In the genomic region with DNA sequence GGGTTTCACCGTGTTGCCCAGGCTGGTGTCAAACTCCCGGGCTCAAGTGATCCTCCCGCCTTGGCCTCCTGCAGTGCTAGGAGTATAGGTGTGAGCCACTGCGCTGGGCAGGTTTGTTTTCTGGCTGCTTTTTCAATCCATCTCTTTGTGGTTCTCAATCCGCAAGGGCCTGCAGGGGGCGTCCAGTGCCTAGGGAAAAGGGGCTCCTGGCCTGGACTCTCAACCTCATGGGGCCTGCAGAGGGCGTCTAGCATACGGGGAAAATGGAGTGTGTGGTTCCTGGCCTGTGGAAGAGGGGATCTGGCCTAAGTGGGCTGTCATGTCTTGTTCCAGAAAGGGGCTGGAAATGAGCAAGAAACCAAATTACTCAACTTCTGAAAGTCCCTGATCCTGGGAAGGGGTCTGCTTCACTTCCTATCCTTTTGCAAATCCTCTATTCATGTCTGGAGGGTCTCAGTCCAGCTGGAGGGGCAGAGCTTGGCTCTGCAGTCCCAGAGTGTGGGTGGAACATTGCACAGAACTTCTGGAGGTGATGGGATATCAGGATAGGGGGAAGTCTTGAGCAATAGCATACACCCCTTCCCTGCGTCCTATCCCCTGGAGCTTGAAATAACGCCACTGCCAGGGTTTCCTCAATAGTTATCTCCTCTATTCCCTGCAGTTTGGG, we compare ENCODE assay signal across 8 cellular contexts. TPM values are rescaled to one million over a fixed set of nuclear protein-coding genes. Genes with fewer than 3 reads are reported as not detected.
DNase-seq lines count a peak whose midpoint lies in the region; ATAC-seq, FAIRE-seq and TF ChIP-seq lines count a peak whose summit lies in the region.

No MANE protein-coding gene starts in this region.

- H3K27ac Mint-ChIP-seq in WTC11 = no peak overlapping the region
- no peak overlapping the region for H3K27ac Mint-ChIP-seq in stimulated activated naive B cell treated with anti-CD40 and anti-IgM and Interleukin-4, amounts not matched to agents 10 μg/mL and 1 μg/mL and 100 μg/mL, for 72 hours

- ATAC-seq in WTC11 (peak; percentile 99), GM18907 (IDR thresholded peaks at IDR 0.05; ENCODE audit: unreplicated experiment) (no peak)
- peak; percentile 73 to 80 for ATAC-seq in stimulated activated naive B cell treated with anti-CD40 and anti-IgM and Interleukin-4, amounts not matched to agents 10 μg/mL and 1 μg/mL and 100 μg/mL, for 72 hours (replicated peaks)

- peaks cover 5% of the 10 kb centered on the region for H3K4me1 Mint-ChIP-seq in WTC11
- H3K4me1 Mint-ChIP-seq in stimulated activated naive B cell treated with anti-CD40 and anti-IgM and Interleukin-4, amounts not matched to agents 10 μg/mL and 1 μg/mL and 100 μg/mL, for 72 hours = no peaks in the 10 kb centered on the region

- CTCF ChIA-PET in AG04449 (lab: Yijun Ruan, JAX) (interaction anchor here (0.6 to 5.0 kb wide), 7 partner anchors 9 to 41 kb away, joined by 3 to 70 read pairs (median 4); a partner anchor contains a TSS), WTC11 (lab: Charles Lee) (interaction anchor here (0.7 to 5.0 kb wide), 12 partner anchors 10 to 373 kb away, joined by 3 to 120 read pairs (median 4); a partner anchor contains a TSS)

- peaks cover 6% of the 10 kb centered on the region; the same call in 1 of the 2 replicates for H3K27me3 Mint-ChIP-seq in WTC11 (ENCODE audit: low read depth)
- peaks cover 0 to 4% of the 10 kb centered on the region in 2 donors for H3K27me3 Mint-ChIP-seq in stimulated activated naive B cell treated with anti-CD40 and anti-IgM and Interleukin-4, amounts not matched to agents 10 μg/mL and 1 μg/mL and 100 μg/mL, for 72 hours

- H3K4me3 ChIP-seq in AG04449 (ENCODE audit: low read depth, low read length) (no peak overlapping the region), coronary artery (no peak overlapping the region)

- peaks cover 5% of the 10 kb centered on the region; the same call in 1 of the 2 replicates for H3K9me3 Mint-ChIP-seq in WTC11
- H3K9me3 Mint-ChIP-seq in stimulated activated naive B cell treated with anti-CD40 and anti-IgM and Interleukin-4, amounts not matched to agents 10 μg/mL and 1 μg/mL and 100 μg/mL, for 72 hours = peaks cover 0 to 3% of the 10 kb centered on the region in 2 donors

- no peak overlapping the region for H3K4me3 Mint-ChIP-seq in WTC11
- no peak overlapping the region for H3K4me3 Mint-ChIP-seq in stimulated activated naive B cell treated with anti-CD40 and anti-IgM and Interleukin-4, amounts not matched to agents 10 μg/mL and 1 μg/mL and 100 μg/mL, for 72 hours

- DNase-seq in AG04449 (ENCODE audit: low read depth, low spot score) = no peak
- DNase-seq in GM12892 (ENCODE audit: insufficient read length) = no peak
- peak; percentile 77 for DNase-seq in NCI-H2107 (lab: John Stamatoyannopoulos, UW)
- peak; percentile 92 for DNase-seq in WTC11 (ENCODE audit: low spot score)
- DNase-seq in coronary artery (ENCODE audit: low spot score) = no peak
- peak; percentile 80 to 87 for DNase-seq in lung microvascular endothelial cell (ENCODE audit: low read depth in 2 of 2)
- peak; percentile 26 for DNase-seq in stimulated activated naive B cell treated with anti-CD40 and anti-IgM and Interleukin-4, amounts not matched to agents 10 μg/mL and 1 μg/mL and 100 μg/mL, for 72 hours

- peak overlapping the region in 1 of 2 donors; percentile 56 for H3K27ac ChIP-seq in coronary artery

- peak; percentile 87 for TF ChIP-seq CTCF in AG04449 (IDR thresholded peaks at IDR 0.05; ENCODE audit: insufficient read depth, low read length, missing control alignments)
- TF ChIP-seq CTCF in WTC11 (IDR thresholded peaks at IDR 0.05) = peak; percentile 52
- TF ChIP-seq CTCF in coronary artery (IDR thresholded peaks at IDR 0.05) = peak; percentile 23

- no peak for TF ChIP-seq POLR2A in GM12892 (IDR thresholded peaks at IDR 0.05; ENCODE audit: low read depth, low read length)

- H3K36me3 Mint-ChIP-seq in WTC11 = peaks cover 4% of the 10 kb centered on the region
- peaks cover 0 to 7% of the 10 kb centered on the region in 2 donors for H3K36me3 Mint-ChIP-seq in stimulated activated naive B cell treated with anti-CD40 and anti-IgM and Interleukin-4, amounts not matched to agents 10 μg/mL and 1 μg/mL and 100 μg/mL, for 72 hours

- peak; percentile 38 for FAIRE-seq in GM12892 (lab: Jason Lieb, UNC)

- POLR2A ChIA-PET in AG04449 (lab: Yijun Ruan, JAX) (no interaction called here), WTC11 (lab: Charles Lee) (interaction anchor here (1.0 to 1.5 kb wide), 3 partner anchors 10 to 97 kb away, joined by 3 read pairs; no protein-coding TSS in a partner anchor)

TF ChIP-seq in WTC11, 78 proteins besides CTCF, POLR2A, EP300 and RAD21 (continues in another document):
- TF ChIP-seq, protein P1, sequence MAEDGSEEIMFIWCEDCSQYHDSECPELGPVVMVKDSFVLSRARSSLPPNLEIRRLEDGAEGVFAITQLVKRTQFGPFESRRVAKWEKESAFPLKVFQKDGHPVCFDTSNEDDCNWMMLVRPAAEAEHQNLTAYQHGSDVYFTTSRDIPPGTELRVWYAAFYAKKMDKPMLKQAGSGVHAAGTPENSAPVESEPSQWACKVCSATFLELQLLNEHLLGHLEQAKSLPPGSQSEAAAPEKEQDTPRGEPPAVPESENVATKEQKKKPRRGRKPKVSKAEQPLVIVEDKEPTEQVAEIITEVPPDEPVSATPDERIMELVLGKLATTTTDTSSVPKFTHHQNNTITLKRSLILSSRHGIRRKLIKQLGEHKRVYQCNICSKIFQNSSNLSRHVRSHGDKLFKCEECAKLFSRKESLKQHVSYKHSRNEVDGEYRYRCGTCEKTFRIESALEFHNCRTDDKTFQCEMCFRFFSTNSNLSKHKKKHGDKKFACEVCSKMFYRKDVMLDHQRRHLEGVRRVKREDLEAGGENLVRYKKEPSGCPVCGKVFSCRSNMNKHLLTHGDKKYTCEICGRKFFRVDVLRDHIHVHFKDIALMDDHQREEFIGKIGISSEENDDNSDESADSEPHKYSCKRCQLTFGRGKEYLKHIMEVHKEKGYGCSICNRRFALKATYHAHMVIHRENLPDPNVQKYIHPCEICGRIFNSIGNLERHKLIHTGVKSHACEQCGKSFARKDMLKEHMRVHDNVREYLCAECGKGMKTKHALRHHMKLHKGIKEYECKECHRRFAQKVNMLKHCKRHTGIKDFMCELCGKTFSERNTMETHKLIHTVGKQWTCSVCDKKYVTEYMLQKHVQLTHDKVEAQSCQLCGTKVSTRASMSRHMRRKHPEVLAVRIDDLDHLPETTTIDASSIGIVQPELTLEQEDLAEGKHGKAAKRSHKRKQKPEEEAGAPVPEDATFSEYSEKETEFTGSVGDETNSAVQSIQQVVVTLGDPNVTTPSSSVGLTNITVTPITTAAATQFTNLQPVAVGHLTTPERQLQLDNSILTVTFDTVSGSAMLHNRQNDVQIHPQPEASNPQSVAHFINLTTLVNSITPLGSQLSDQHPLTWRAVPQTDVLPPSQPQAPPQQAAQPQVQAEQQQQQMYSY (CRISPR knock-in tag; IDR thresholded peaks at IDR 0.05) = no peak
- TF ChIP-seq, protein P2, sequence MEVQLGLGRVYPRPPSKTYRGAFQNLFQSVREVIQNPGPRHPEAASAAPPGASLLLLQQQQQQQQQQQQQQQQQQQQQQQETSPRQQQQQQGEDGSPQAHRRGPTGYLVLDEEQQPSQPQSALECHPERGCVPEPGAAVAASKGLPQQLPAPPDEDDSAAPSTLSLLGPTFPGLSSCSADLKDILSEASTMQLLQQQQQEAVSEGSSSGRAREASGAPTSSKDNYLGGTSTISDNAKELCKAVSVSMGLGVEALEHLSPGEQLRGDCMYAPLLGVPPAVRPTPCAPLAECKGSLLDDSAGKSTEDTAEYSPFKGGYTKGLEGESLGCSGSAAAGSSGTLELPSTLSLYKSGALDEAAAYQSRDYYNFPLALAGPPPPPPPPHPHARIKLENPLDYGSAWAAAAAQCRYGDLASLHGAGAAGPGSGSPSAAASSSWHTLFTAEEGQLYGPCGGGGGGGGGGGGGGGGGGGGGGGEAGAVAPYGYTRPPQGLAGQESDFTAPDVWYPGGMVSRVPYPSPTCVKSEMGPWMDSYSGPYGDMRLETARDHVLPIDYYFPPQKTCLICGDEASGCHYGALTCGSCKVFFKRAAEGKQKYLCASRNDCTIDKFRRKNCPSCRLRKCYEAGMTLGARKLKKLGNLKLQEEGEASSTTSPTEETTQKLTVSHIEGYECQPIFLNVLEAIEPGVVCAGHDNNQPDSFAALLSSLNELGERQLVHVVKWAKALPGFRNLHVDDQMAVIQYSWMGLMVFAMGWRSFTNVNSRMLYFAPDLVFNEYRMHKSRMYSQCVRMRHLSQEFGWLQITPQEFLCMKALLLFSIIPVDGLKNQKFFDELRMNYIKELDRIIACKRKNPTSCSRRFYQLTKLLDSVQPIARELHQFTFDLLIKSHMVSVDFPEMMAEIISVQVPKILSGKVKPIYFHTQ (CRISPR knock-in tag; IDR thresholded peaks at IDR 0.05) = no peak
- TF ChIP-seq GABPB1 (CRISPR knock-in tag; IDR thresholded peaks at IDR 0.05) (no peak), RORB (CRISPR knock-in tag; IDR thresholded peaks at IDR 0.05) (no peak), NFYB (CRISPR knock-in tag; conservative IDR thresholded peaks at IDR 0.05; ENCODE audit: low read depth) (no peak)
- TF ChIP-seq, protein P3, sequence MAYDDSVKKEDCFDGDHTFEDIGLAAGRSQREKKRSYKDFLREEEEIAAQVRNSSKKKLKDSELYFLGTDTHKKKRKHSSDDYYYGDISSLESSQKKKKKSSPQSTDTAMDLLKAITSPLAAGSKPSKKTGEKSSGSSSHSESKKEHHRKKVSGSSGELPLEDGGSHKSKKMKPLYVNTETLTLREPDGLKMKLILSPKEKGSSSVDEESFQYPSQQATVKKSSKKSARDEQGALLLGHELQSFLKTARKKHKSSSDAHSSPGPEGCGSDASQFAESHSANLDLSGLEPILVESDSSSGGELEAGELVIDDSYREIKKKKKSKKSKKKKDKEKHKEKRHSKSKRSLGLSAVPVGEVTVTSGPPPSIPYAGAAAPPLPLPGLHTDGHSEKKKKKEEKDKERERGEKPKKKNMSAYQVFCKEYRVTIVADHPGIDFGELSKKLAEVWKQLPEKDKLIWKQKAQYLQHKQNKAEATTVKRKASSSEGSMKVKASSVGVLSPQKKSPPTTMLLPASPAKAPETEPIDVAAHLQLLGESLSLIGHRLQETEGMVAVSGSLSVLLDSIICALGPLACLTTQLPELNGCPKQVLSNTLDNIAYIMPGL (CRISPR knock-in tag; IDR thresholded peaks at IDR 0.05) = 0 out of 2 replicates have a peak, but pooled peaks have one; percentile 34

RNA-seq across cellular contexts. Expression of a gene that starts 12.7 kb away (rescaled TPM):
- not detected for polyA plus RNA-seq in GM12892 (2012; ENCODE audit: missing spikeins)
- total RNA-seq in WTC11 (2021) (0.68 to 1.0 TPM (median 0.89 TPM) in 3 replicates), lung microvascular endothelial cell (not detected in 2 replicates)

RNA-seq across cellular contexts. Expression of a gene that starts 15.9 kb away (rescaled TPM):
- 1.2 TPM for polyA plus RNA-seq in GM12892 (2012; ENCODE audit: missing spikeins)
- total RNA-seq in WTC11 (2021) = not detected in 3 replicates
- total RNA-seq in lung microvascular endothelial cell = not detected in 2 replicates

RNA-seq across cellular contexts. Expression of a gene that starts 23.2 kb away (rescaled TPM):
- 11.6 TPM for polyA plus RNA-seq in GM12892 (2012; ENCODE audit: missing spikeins)
- total RNA-seq in WTC11 (2021) = 7.2 to 8.6 TPM (median 7.6 TPM) in 3 replicates
- 3.3 and 3.4 TPM in 2 replicates for total RNA-seq in lung microvascular endothelial cell

RNA-seq across cellular contexts. Expression of a gene that starts 28.7 kb away (rescaled TPM):
- polyA plus RNA-seq in GM12892 (2012; ENCODE audit: missing spikeins) = 22.8 TPM
- total RNA-seq in WTC11 (2021) (35.9 to 39.7 TPM (median 37.6 TPM) in 3 replicates), lung microvascular endothelial cell (23.5 and 27.0 TPM in 2 replicates)

RNA-seq across cellular contexts. Expression of a gene that starts 34.8 kb away (rescaled TPM):
- polyA plus RNA-seq in GM12892 (2012; ENCODE audit: missing spikeins) = not detected
- total RNA-seq in WTC11 (2021) (0.37 TPM in 1 of 3 replicates, not detected in the others), lung microvascular endothelial cell (0.44 and 1.4 TPM in 2 replicates)

Comparison
In these comparisons a context has a peak if more than half of its experiments do, and no peak if none do; other contexts are left out.
1. DNase-seq: peak in NCI-H2107 (single experiment), WTC11 (single experiment), lung microvascular endothelial cell (2 of 2) and stimulated activated naive B cell treated with anti-CD40 and anti-IgM and Interleukin-4, amounts not matched to agents 10 μg/mL and 1 μg/mL and 100 μg/mL, for 72 hours (single experiment); none in AG04449 (single experiment), GM12892 (single experiment) and coronary artery (single experiment).
2. CTCF ChIP-seq: peak in every context shown above with its lines; median percentile 87 in AG04449; 52 in WTC11; 23 in coronary artery.